Comparison of ENCODE assay signal across 25 cellular contexts in the genomic region with DNA sequence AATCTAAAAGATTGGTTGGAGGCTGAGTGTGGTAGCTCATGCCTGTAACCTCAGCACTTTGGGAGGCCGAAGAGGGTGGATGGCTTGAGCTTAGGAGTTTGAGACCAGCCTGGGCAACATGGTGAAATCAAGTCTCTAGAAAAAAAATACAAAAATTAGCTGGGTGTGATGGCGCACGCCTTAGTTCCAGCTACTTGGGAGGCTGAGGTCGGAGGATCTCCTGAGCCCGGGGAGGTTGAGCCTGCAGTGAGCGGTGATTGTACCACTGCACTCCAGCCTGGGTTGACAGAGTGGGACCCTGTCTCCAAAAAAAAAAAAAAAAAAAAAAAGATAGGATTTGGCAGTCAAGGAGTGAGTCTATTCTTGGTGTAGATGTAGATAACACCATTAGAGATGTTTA. TPM values are rescaled to one million over a fixed set of nuclear protein-coding genes. Genes with fewer than 3 reads are reported as not detected.
"Had no signal": no experiment of that assay in that cellular context is flagged by ENCODE, and none has a peak within 500 bp of the region (broad histone marks: within the 10 kb centered on the region; RNA-seq: fewer than 3 reads in every experiment).

No MANE protein-coding gene starts in this region.

- H3K4me3 ChIP-seq: K562 had no signal

- H3K27ac Mint-ChIP-seq: IgD-negative memory B cell had no signal

- H3K27me3 Mint-ChIP-seq: IgD-negative memory B cell had no signal

- H3K27ac ChIP-seq: HL-60, KMS-11, RWPE1 had no signal

- H3K9me3 Mint-ChIP-seq: IgD-negative memory B cell had no signal

- H3K4me3 Mint-ChIP-seq: IgD-negative memory B cell had no signal

- H3K36me3 Mint-ChIP-seq: IgD-negative memory B cell had no signal

- ATAC-seq: K562, Panc1 had no signal

- DNase-seq: Kasumi-1, MM.1S, NCI-H1092 treated with DMSO at 0.1 percent for 48 hours, NCI-H1436, NCI-H187, NCI-H2029, NCI-H2081 treated with DMSO at 0.1 percent for 48 hours, NCI-H2171, NCI-H226, NCI-H446, NCI-H510A, NCI-H524 treated with DMSO at 0.1 percent for 48 hours, NCI-H69, NCI-H774, SHP77 had no signal

RNA-seq across cellular contexts. Expression of a gene that starts 10.6 kb away (rescaled TPM):
- total RNA-seq: OCI-LY7, SK-MEL-5 had no signal

RNA-seq across cellular contexts. Expression of a gene that starts 14.0 kb away (rescaled TPM):
- total RNA-seq: K562, M059J, PC-3, SK-MEL-5 had no signal

RNA-seq across cellular contexts. Expression of a gene that starts 41.4 kb away (rescaled TPM):
- total RNA-seq: K562, M059J, OCI-LY7, PC-3, SK-MEL-5 had no signal
